Comparison of ENCODE assay signal across 1 cellular context in the genomic region with DNA sequence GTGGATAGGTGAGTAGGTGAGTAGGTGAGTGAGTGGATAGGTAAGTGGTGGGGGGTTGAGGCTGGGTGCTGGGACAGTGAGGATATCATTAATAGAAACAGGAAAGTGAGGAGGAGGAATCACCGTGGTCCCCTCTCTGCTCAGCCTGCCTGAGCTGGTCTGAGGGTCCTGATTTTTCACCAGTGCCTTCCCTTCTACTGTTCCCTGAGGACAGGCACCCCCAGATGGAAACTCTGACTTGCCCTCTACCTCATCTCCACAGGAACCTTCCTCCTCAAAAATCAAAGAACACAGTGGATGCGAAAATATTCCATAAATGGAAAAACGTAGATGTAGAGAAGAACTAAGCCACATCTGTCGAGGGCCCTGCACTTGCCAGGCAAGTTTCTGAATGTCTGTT.
TF ChIP-seq lines count a peak whose summit lies in the region.

No MANE protein-coding gene starts in this region.

TF ChIP-seq in endothelial cell of umbilical vein, 7 proteins besides CTCF, POLR2A, EP300 and RAD21 (continued from another document):
- TF ChIP-seq POLR2AphosphoS5 (IDR thresholded peaks at IDR 0.05; ENCODE audit: insufficient read depth, low read depth, low read length) (no peak), JUN (IDR thresholded peaks at IDR 0.05; ENCODE audit: borderline replicate concordance, insufficient read depth, insufficient read length, low read depth) (no peak), FOS (IDR thresholded peaks at IDR 0.05; ENCODE audit: borderline replicate concordance, insufficient read depth, low read length) (no peak)
- TF ChIP-seq, protein P1, sequence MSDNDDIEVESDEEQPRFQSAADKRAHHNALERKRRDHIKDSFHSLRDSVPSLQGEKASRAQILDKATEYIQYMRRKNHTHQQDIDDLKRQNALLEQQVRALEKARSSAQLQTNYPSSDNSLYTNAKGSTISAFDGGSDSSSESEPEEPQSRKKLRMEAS (IDR thresholded peaks at IDR 0.05; ENCODE audit: insufficient read depth, insufficient read length), result no peak
